In genomic region chr9:87375397-87376073, GRCh38 we compare ENCODE assay signal across 2 cellular contexts.
TF ChIP-seq lines count a peak whose summit lies in the region.

No MANE protein-coding gene starts in this region.

TF ChIP-seq in IMR-90, 13 proteins besides CTCF, POLR2A, EP300 and RAD21:
- TF ChIP-seq RFX5 (IDR thresholded peaks at IDR 0.05; ENCODE audit: low read depth, low read length) (no peak), CHD1 (IDR thresholded peaks at IDR 0.05; ENCODE audit: low read depth, low read length) (no peak), FOS (IDR thresholded peaks at IDR 0.05; ENCODE audit: low read depth, low read length) (no peak)

TF ChIP-seq in HepG2, 621 proteins besides CTCF, POLR2A, EP300 and RAD21:
- TF ChIP-seq MATR3 (CRISPR knock-in tag; IDR thresholded peaks at IDR 0.05) (no peak), ZNF530 (CRISPR knock-in tag; IDR thresholded peaks at IDR 0.05; ENCODE audit: low read depth) (no peak), ZNF3 (CRISPR knock-in tag; IDR thresholded peaks at IDR 0.05) (no peak), ZNF720 (CRISPR knock-in tag; IDR thresholded peaks at IDR 0.05) (no peak), NFKBIZ (CRISPR knock-in tag; IDR thresholded peaks at IDR 0.05) (no peak), CREB1 (IDR thresholded peaks at IDR 0.05) (no peak), CREB1 (CRISPR knock-in tag; IDR thresholded peaks at IDR 0.05) (no peak), GRHL1 (CRISPR knock-in tag; conservative IDR thresholded peaks at IDR 0.05) (no peak), ZC3H4 (CRISPR knock-in tag; IDR thresholded peaks at IDR 0.05; ENCODE audit: borderline replicate concordance) (no peak), ZGPAT (CRISPR knock-in tag; IDR thresholded peaks at IDR 0.05) (no peak), HOXA9 (CRISPR knock-in tag; IDR thresholded peaks at IDR 0.05; ENCODE audit: borderline replicate concordance) (no peak), RARA (CRISPR knock-in tag; IDR thresholded peaks at IDR 0.05) (no peak), ZBTB49 (CRISPR knock-in tag; IDR thresholded peaks at IDR 0.05; ENCODE audit: borderline replicate concordance) (no peak), POLR2G (IDR thresholded peaks at IDR 0.05; ENCODE audit: low read depth, low read length) (no peak), ZNF577 (CRISPR knock-in tag; IDR thresholded peaks at IDR 0.05; ENCODE audit: borderline replicate concordance, low read depth) (no peak), POGK (CRISPR knock-in tag; conservative IDR thresholded peaks at IDR 0.05) (no peak), ETS1 (CRISPR knock-in tag; IDR thresholded peaks at IDR 0.05) (no peak)
TF ChIP-seq in HepG2: peak in this region for 0.
